In genomic region chr2:157751462-157752058, GRCh38 we compare ENCODE assay signal across 8 cellular contexts.
A peak's percentile ranks its signal among the peaks of the same experiment; 100 is the strongest.
DNase-seq lines count a peak whose midpoint lies in the region; ATAC-seq, FAIRE-seq and TF ChIP-seq lines count a peak whose summit lies in the region.

No MANE protein-coding gene starts in this region.

- FAIRE-seq in GM19239 (lab: Jason Lieb, UNC) = peak; percentile 66

- DNase-seq in A673 (ENCODE audit: low spot score) (peak; percentile 42), GM19239 (ENCODE audit: insufficient read length, low spot score) (no peak), myocyte (ENCODE audit: low read depth) (peak; percentile 99), NCI-H510A treated with DMSO at 0.1 percent for 48 hours (lab: John Stamatoyannopoulos, UW) (no peak)
- DNase-seq in activated CD8-positive, alpha-beta memory T cell treated with anti-CD3 and anti-CD28 coated beads, Interleukin-2, amount 10 ng/mL, durations not matched to agents 7 days and 5 days = no peak
- DNase-seq in NK-92 treated with Interleukin-12 subunit alpha and Interleukin-12 subunit beta, amount 100 ng/mL, for 24 hours (lab: John Stamatoyannopoulos, UW) = no peak

- H3K27me3 ChIP-seq in A673 (replicated peaks; ENCODE audit: insufficient read depth, low read depth, low read length, poor library complexity) = no peaks in the 10 kb centered on the region

- H3K4me3 ChIP-seq in A673 (ENCODE audit: low read depth, low read length, poor library complexity, severe bottlenecking) = no peak overlapping the region

- intact Hi-C loops in A673 (cut with micrococcal nuclease; ENCODE audit: unreplicated experiment) = no loop called here

- CTCF ChIA-PET in A673 (lab: Charles Lee) = no interaction called here
- CTCF ChIA-PET in activated CD8-positive, alpha-beta memory T cell treated with anti-CD3 and anti-CD28 coated beads, Interleukin-2, amount 10 ng/mL, durations not matched to agents 7 days and 5 days (lab: Charles Lee) = interaction anchor here (0.7 to 1.4 kb wide), 4 partner anchors 12 to 447 kb away, joined by 3 to 4 read pairs (median 3); partner anchors contain the start of gene ACVR1C

- peaks cover 32% of the 10 kb centered on the region for H3K4me1 Mint-ChIP-seq in activated CD8-positive, alpha-beta memory T cell treated with anti-CD3 and anti-CD28 coated beads, Interleukin-2, amount 10 ng/mL, durations not matched to agents 7 days and 5 days

- no TSS peak for BruUV-seq in A673 (replicated peaks; lab: Mats Ljungman, UMichigan)

- no peak overlapping the region for H3K4me3 Mint-ChIP-seq in activated CD8-positive, alpha-beta memory T cell treated with anti-CD3 and anti-CD28 coated beads, Interleukin-2, amount 10 ng/mL, durations not matched to agents 7 days and 5 days

- H3K9me3 ChIP-seq in A673 (ENCODE audit: low read depth, low read length, poor library complexity, severe bottlenecking) = no peaks in the 10 kb centered on the region

- peak; percentile 55 for ATAC-seq in HG03520 (IDR thresholded peaks at IDR 0.05; ENCODE audit: unreplicated experiment)
- peak; percentile 27 for ATAC-seq in activated CD8-positive, alpha-beta memory T cell treated with anti-CD3 and anti-CD28 coated beads, Interleukin-2, amount 10 ng/mL, durations not matched to agents 7 days and 5 days
- no peak for ATAC-seq in GM21576 (IDR thresholded peaks at IDR 0.05; ENCODE audit: unreplicated experiment)

- POLR2A ChIA-PET in A673 (lab: Charles Lee; ENCODE audit: low non-redundant PET) = no interaction called here

- TF ChIP-seq CTCF in A673 (conservative IDR thresholded peaks at IDR 0.05; ENCODE audit: low read depth, low read length) = peak; percentile 40

- H3K4me1 ChIP-seq in A673 (ENCODE audit: insufficient read depth, low read length, poor library complexity, severe bottlenecking) = peaks cover 33% of the 10 kb centered on the region

- no peaks in the 10 kb centered on the region for H3K36me3 ChIP-seq in A673 (ENCODE audit: insufficient read depth, low read length, poor library complexity, severe bottlenecking)

- no peaks in the 10 kb centered on the region for H3K27me3 Mint-ChIP-seq in activated CD8-positive, alpha-beta memory T cell treated with anti-CD3 and anti-CD28 coated beads, Interleukin-2, amount 10 ng/mL, durations not matched to agents 7 days and 5 days

- H3K27ac Mint-ChIP-seq in activated CD8-positive, alpha-beta memory T cell treated with anti-CD3 and anti-CD28 coated beads, Interleukin-2, amount 10 ng/mL, durations not matched to agents 7 days and 5 days = no peak overlapping the region

- peaks cover 3% of the 10 kb centered on the region for H3K9me3 Mint-ChIP-seq in activated CD8-positive, alpha-beta memory T cell treated with anti-CD3 and anti-CD28 coated beads, Interleukin-2, amount 10 ng/mL, durations not matched to agents 7 days and 5 days (ENCODE audit: low read depth)

- H3K27ac ChIP-seq in A673 (ENCODE audit: low read depth, low read length, poor library complexity, severe bottlenecking) = peak overlapping the region; percentile 55

- H3K36me3 Mint-ChIP-seq in activated CD8-positive, alpha-beta memory T cell treated with anti-CD3 and anti-CD28 coated beads, Interleukin-2, amount 10 ng/mL, durations not matched to agents 7 days and 5 days = peaks cover 60% of the 10 kb centered on the region

Comparison
In these comparisons a context has a peak if more than half of its experiments do, and no peak if none do; other contexts are left out.
1. DNase-seq: peak in A673 (single experiment) and myocyte (single experiment); none in GM19239 (single experiment), activated CD8-positive, alpha-beta memory T cell treated with anti-CD3 and anti-CD28 coated beads, Interleukin-2, amount 10 ng/mL, durations not matched to agents 7 days and 5 days (single experiment), NK-92 treated with Interleukin-12 subunit alpha and Interleukin-12 subunit beta, amount 100 ng/mL, for 24 hours (single experiment) and NCI-H510A treated with DMSO at 0.1 percent for 48 hours (single experiment).